1 cellular context compared by ENCODE assay signal in genomic region chr22:23838686-23839468, GRCh38.
TF ChIP-seq lines count a peak whose summit lies in the region.

TSS of gene DERL3 (minus strand) at chr22:23839006. CDS start at chr22:23838987, 19 bp downstream.

TF ChIP-seq in K562, 482 proteins besides CTCF, POLR2A, EP300 and RAD21 (continued from another document and continues in another):
- TF ChIP-seq ATF6 (CRISPR knock-in tag; IDR thresholded peaks at IDR 0.05) (peak; percentile 87; the same call in 1 of the 2 replicates), FUS (optimal IDR thresholded peaks at IDR 0.05; ENCODE audit: low read depth, low read length) (no peak), ADNP (tag; IDR thresholded peaks at IDR 0.05) (no peak), PRDM10 (IDR thresholded peaks at IDR 0.05; ENCODE audit: partially characterized antibody) (no peak), CBFA2T2 (conservative IDR thresholded peaks at IDR 0.05) (no peak), CXXC5 (CRISPR knock-in tag; IDR thresholded peaks at IDR 0.05) (peak; percentile 83), KLF1 (tag; IDR thresholded peaks at IDR 0.05) (no peak), NR2C2 (CRISPR knock-in tag; IDR thresholded peaks at IDR 0.05) (no peak), NR2C2 (tag; IDR thresholded peaks at IDR 0.05) (no peak), SREBF2 (CRISPR knock-in tag; IDR thresholded peaks at IDR 0.05) (no peak), NR3C1 (CRISPR knock-in tag; IDR thresholded peaks at IDR 0.05) (peak; percentile 83; the same call in 1 of the 2 replicates), MEF2D (tag; conservative IDR thresholded peaks at IDR 0.05; ENCODE audit: low read depth) (no peak), XRCC4 (IDR thresholded peaks at IDR 0.05; ENCODE audit: extremely low read depth, insufficient read depth, insufficient read length) (no peak), FOSL1 (tag; conservative IDR thresholded peaks at IDR 0.05) (no peak), MTA3 (IDR thresholded peaks at IDR 0.05; ENCODE audit: borderline replicate concordance) (no peak; the same call in 1 of the 2 replicates), POLR3A (IDR thresholded peaks at IDR 0.05; ENCODE audit: borderline replicate concordance, extremely low read depth, insufficient read depth, insufficient read length) (no peak), NUFIP1 (IDR thresholded peaks at IDR 0.05; ENCODE audit: partially characterized antibody) (no peak), SOX6 (IDR thresholded peaks at IDR 0.05) (no peak), ZNF830 (CRISPR knock-in tag; IDR thresholded peaks at IDR 0.05) (no peak), TFAP4 (CRISPR knock-in tag; IDR thresholded peaks at IDR 0.05; ENCODE audit: borderline replicate concordance) (peak; percentile 90), MITF (IDR thresholded peaks at IDR 0.05) (no peak), PHF20 (IDR thresholded peaks at IDR 0.05; ENCODE audit: partially characterized antibody) (no peak), E2F8 (IDR thresholded peaks at IDR 0.05; ENCODE audit: low read depth, partially characterized antibody) (peak; percentile 97), BRD4 (IDR thresholded peaks at IDR 0.05) (no peak), ARID4B (CRISPR knock-in tag; IDR thresholded peaks at IDR 0.05) (peak; percentile 91), FOXA1 (IDR thresholded peaks at IDR 0.05; ENCODE audit: borderline replicate concordance) (no peak), HIVEP1 (CRISPR knock-in tag; IDR thresholded peaks at IDR 0.05) (no peak), RUNX1 (IDR thresholded peaks at IDR 0.05; ENCODE audit: low read depth) (no peak), KLF13 (tag; IDR thresholded peaks at IDR 0.05; ENCODE audit: borderline replicate concordance, low read depth) (peak; percentile 10; the same call in 1 of the 2 replicates), ZEB2 (IDR thresholded peaks at IDR 0.05) (no peak), MECOM (CRISPR knock-in tag; IDR thresholded peaks at IDR 0.05) (no peak), PPARD (CRISPR knock-in tag; IDR thresholded peaks at IDR 0.05) (no peak), RBM25 (IDR thresholded peaks at IDR 0.05; ENCODE audit: low read depth, low read length, severe bottlenecking) (peak; percentile 93), ETS1 (conservative IDR thresholded peaks at IDR 0.05; ENCODE audit: control insufficient read depth, low read depth, low read length) (0 out of 2 replicates have a peak, but pooled peaks have one; percentile 23), CSDE1 (IDR thresholded peaks at IDR 0.05) (peak in 1 of 2 experiments; percentile 86; a peak in 2 of 4 replicates), FOXO4 (CRISPR knock-in tag; IDR thresholded peaks at IDR 0.05) (no peak), CREBBP (IDR thresholded peaks at IDR 0.05; ENCODE audit: low read depth, low read length) (no peak), E2F3 (CRISPR knock-in tag; IDR thresholded peaks at IDR 0.05) (0 out of 2 replicates have a peak, but pooled peaks have one; percentile 52), SNRNP70 (optimal IDR thresholded peaks at IDR 0.05; ENCODE audit: low read depth, low read length) (no peak), MYC (IDR thresholded peaks at IDR 0.05; ENCODE audit: low read depth, low read length) (peak; percentile 85), MYC (CRISPR knock-in tag; IDR thresholded peaks at IDR 0.05; ENCODE audit: borderline replicate concordance, low read depth) (no peak), TRIM28 (IDR thresholded peaks at IDR 0.05) (no peak), ZNF143 (CRISPR knock-in tag; IDR thresholded peaks at IDR 0.05) (no peak), ZNF347 (CRISPR knock-in tag; IDR thresholded peaks at IDR 0.05; ENCODE audit: low read depth) (no peak), BCL6 (CRISPR knock-in tag; IDR thresholded peaks at IDR 0.05) (no peak), ZBTB8A (IDR thresholded peaks at IDR 0.05; ENCODE audit: partially characterized antibody) (no peak), DLX4 (CRISPR knock-in tag; IDR thresholded peaks at IDR 0.05) (no peak), OTX1 (CRISPR knock-in tag; IDR thresholded peaks at IDR 0.05) (no peak), BDP1 (IDR thresholded peaks at IDR 0.05; ENCODE audit: insufficient read depth, insufficient read length) (no peak), ESRRA (IDR thresholded peaks at IDR 0.05; ENCODE audit: borderline replicate concordance, low read depth) (peak; percentile 68; the same call in 1 of the 2 replicates)
